10 cellular contexts compared by ENCODE assay signal in genomic region chr5:56829137-56829536, GRCh38. TPM values are rescaled to one million over a fixed set of nuclear protein-coding genes. Genes with fewer than 3 reads are reported as not detected.
DNase-seq lines count a peak whose midpoint lies in the region; ATAC-seq and TF ChIP-seq lines count a peak whose summit lies in the region.
"Had no signal": no experiment of that assay in that cellular context is flagged by ENCODE, and none has a peak within 500 bp of the region (broad histone marks: within the 10 kb centered on the region; RNA-seq: fewer than 3 reads in every experiment).

No MANE protein-coding gene starts in this region.

- CTCF ChIA-PET in T-cell (lab: Charles Lee) = interaction anchor here (0.6 to 2.8 kb wide), 9 partner anchors 8 to 565 kb away, joined by 3 to 14 read pairs (median 3); no protein-coding TSS in a partner anchor

- ATAC-seq in HG02571 (IDR thresholded peaks at IDR 0.05; ENCODE audit: unreplicated experiment) (peak; percentile 76), T-cell (replicated peaks in 1 of 4) (peak; percentile 69 to 88 (median 80))
- peak; percentile 95 for ATAC-seq in stimulated activated effector memory CD8-positive, alpha-beta T cell treated with anti-CD3 and anti-CD28 coated beads, Interleukin-12 subunit alpha, Interleukin-12 subunit beta, amount 100 ng/mL, for 72 hours

- peak overlapping the region in 1 of 3 donors; percentile 26 for H3K4me3 ChIP-seq in breast epithelium

- intact Hi-C loops in breast epithelium (cut with DNase I; ENCODE audit: low total_unique reads) = no loop called here

- peaks cover 2 to 10% of the 10 kb centered on the region in 2 donors for H3K4me1 ChIP-seq in breast epithelium

- POLR2A ChIA-PET in T-cell (lab: Charles Lee) = interaction anchor here (0.6 to 1.4 kb wide), 4 partner anchors 9 to 38 kb away, joined by 3 to 5 read pairs (median 3); no protein-coding TSS in a partner anchor

- H3K4me1 Mint-ChIP-seq in T-cell = peaks cover 96 to 97% (median 96%) of the 10 kb centered on the region in 3 donors
- peaks cover 80% of the 10 kb centered on the region for H3K4me1 Mint-ChIP-seq in stimulated activated effector memory CD8-positive, alpha-beta T cell treated with anti-CD3 and anti-CD28 coated beads, Interleukin-12 subunit alpha, Interleukin-12 subunit beta, amount 100 ng/mL, for 72 hours

- DNase-seq in T-cell (peak in 32 of 34 experiments; percentile 27 to 67 (median 46)), breast epithelium (ENCODE audit: low spot score in 2 of 2) (no peak), SK-N-DZ (ENCODE audit: low spot score) (no peak), epidermal melanocyte (ENCODE audit: insufficient read length, low spot score) (no peak), EL (no peak), anterior cingulate cortex (lab: John Stamatoyannopoulos, UW) (no peak)
- DNase-seq in stimulated activated effector memory CD8-positive, alpha-beta T cell treated with anti-CD3 and anti-CD28 coated beads, Interleukin-12 subunit alpha, Interleukin-12 subunit beta, amount 100 ng/mL, for 72 hours (ENCODE audit: low spot score in 2 of 2) = no peak

- peak overlapping the region; percentile 49 to 50 for H3K27ac ChIP-seq in breast epithelium
- H3K27ac ChIP-seq: HL-60, parathyroid adenoma had no signal

- H3K9me3 ChIP-seq in breast epithelium = no peaks in the 10 kb centered on the region

- H3K27me3 ChIP-seq in breast epithelium = no peaks in the 10 kb centered on the region

- TF ChIP-seq CTCF in breast epithelium (IDR thresholded peaks at IDR 0.05) = no peak

- TF ChIP-seq POLR2A in breast epithelium (IDR thresholded peaks at IDR 0.05) = no peak

- peak overlapping the region; percentile 84 to 92 for H3K27ac Mint-ChIP-seq in T-cell
- peak overlapping the region; percentile 64 for H3K27ac Mint-ChIP-seq in stimulated activated effector memory CD8-positive, alpha-beta T cell treated with anti-CD3 and anti-CD28 coated beads, Interleukin-12 subunit alpha, Interleukin-12 subunit beta, amount 100 ng/mL, for 72 hours

- no peaks in the 10 kb centered on the region for H3K27me3 Mint-ChIP-seq in T-cell

- no peaks in the 10 kb centered on the region for H3K36me3 ChIP-seq in breast epithelium

- H3K4me3 Mint-ChIP-seq in T-cell = peak overlapping the region; percentile 76 to 79 (median 76)
- peak overlapping the region; percentile 67 for H3K4me3 Mint-ChIP-seq in stimulated activated effector memory CD8-positive, alpha-beta T cell treated with anti-CD3 and anti-CD28 coated beads, Interleukin-12 subunit alpha, Interleukin-12 subunit beta, amount 100 ng/mL, for 72 hours

- peaks cover 9% of the 10 kb centered on the region for H3K36me3 Mint-ChIP-seq in T-cell
- no peaks in the 10 kb centered on the region for H3K36me3 Mint-ChIP-seq in stimulated activated effector memory CD8-positive, alpha-beta T cell treated with anti-CD3 and anti-CD28 coated beads, Interleukin-12 subunit alpha, Interleukin-12 subunit beta, amount 100 ng/mL, for 72 hours

- no peaks in the 10 kb centered on the region for H3K9me3 Mint-ChIP-seq in T-cell
- no peaks in the 10 kb centered on the region for H3K9me3 Mint-ChIP-seq in stimulated activated effector memory CD8-positive, alpha-beta T cell treated with anti-CD3 and anti-CD28 coated beads, Interleukin-12 subunit alpha, Interleukin-12 subunit beta, amount 100 ng/mL, for 72 hours

RNA-seq across cellular contexts. Expression of gene MAP3K1, which starts 13.8 kb away (rescaled TPM):
- 10 to 100 TPM; 53.1 to 96.0 (median 80.6) TPM for total RNA-seq in T-cell
- 100 to 1,000 TPM in 1 of 3 donors, 10 to 100 TPM in 2; 14.9 to 138 (median 77.7) TPM for total RNA-seq in breast epithelium
- 6.0 and 7.7 TPM in 2 replicates for polyA plus RNA-seq in SK-N-DZ (2014; cell fraction: cytosol; rRNA removed)
- polyA plus RNA-seq in SK-N-DZ (2014; cell fraction: nucleus; rRNA removed) = 6.1 and 6.8 TPM in 2 replicates

Comparison
In these comparisons a context has a peak if more than half of its experiments do, and no peak if none do; other contexts are left out.
1. DNase-seq: peak in T-cell (32 of 34); none in breast epithelium (0 of 2), stimulated activated effector memory CD8-positive, alpha-beta T cell treated with anti-CD3 and anti-CD28 coated beads, Interleukin-12 subunit alpha, Interleukin-12 subunit beta, amount 100 ng/mL, for 72 hours (0 of 2), SK-N-DZ (single experiment), epidermal melanocyte (single experiment), EL (single experiment) and anterior cingulate cortex (0 of 58).
2. Peak in every context shown above with its lines, with median percentiles within 50 percentile points of each other: ATAC-seq.